9 cellular contexts compared by ENCODE assay signal in the genomic region with DNA sequence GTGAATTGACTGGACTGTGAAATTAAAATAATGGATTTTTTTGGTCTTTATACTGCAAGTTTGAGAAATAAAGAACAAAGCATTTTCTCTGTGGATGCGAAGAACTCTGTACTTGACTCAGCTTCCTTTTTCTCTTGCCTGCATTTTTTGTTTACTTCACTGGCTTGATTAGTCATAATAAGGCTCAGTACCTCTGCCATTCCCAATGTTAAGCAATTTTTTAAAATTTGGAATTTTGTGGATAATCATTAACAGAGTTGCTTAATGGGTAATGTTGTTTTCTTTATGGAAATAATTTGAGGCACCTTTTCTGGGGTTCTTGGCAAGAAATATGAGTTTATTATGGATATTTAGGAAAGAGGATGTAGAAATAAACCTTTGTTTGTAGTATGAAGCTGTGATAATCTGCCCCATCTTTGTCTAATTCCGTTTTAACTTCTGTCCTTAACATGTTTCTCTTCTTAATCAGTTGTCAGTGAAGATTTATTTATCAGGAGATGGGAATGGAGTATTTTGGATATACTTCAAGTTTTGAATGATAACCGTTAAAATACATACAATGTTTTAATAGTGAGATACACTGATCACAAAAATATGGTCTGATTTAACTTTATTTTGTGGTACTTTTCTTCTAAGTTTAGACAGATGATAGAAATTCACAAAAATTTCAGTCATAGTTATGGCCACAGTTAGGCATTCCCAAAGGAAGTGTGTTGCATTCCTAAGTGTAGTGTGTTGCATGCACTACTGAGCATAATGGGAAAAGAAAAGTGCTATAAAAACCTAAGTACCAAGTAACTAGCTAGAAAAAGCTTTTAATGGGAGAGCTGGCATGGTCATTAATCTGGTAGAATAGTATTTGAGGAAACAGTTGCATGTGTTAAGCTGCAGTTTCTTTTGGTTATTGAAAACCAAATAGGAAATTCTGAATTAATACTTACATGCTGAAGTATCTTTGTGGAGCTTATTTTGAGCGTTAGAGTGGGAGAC. TPM values are rescaled to one million over a fixed set of nuclear protein-coding genes. Genes with fewer than 3 reads are reported as not detected.
DNase-seq lines count a peak whose midpoint lies in the region; ATAC-seq, FAIRE-seq and TF ChIP-seq lines count a peak whose summit lies in the region.
"Had no signal": no experiment of that assay in that cellular context is flagged by ENCODE, and none has a peak within 500 bp of the region (broad histone marks: within the 10 kb centered on the region; RNA-seq: fewer than 3 reads in every experiment).

No MANE protein-coding gene starts in this region.

- peaks cover 15% of the 10 kb centered on the region for H3K36me3 Mint-ChIP-seq in endodermal cell (ENCODE audit: low read depth)

- H3K9me3 Mint-ChIP-seq in endodermal cell: peaks cover 2% of the 10 kb centered on the region

- H3K27me3 Mint-ChIP-seq in endodermal cell (ENCODE audit: insufficient read depth): no peaks in the 10 kb centered on the region

- H3K4me3 ChIP-seq in endodermal cell (ENCODE audit: low read length) (no peak overlapping the region), pancreas (no peak overlapping the region)

- H3K9me3 ChIP-seq in endodermal cell (ENCODE audit: control insufficient read depth, low read length): no peaks in the 10 kb centered on the region
- H3K9me3 ChIP-seq in pancreas: no peaks in the 10 kb centered on the region

- peaks cover 5% of the 10 kb centered on the region for H3K4me1 ChIP-seq in endodermal cell (ENCODE audit: control insufficient read depth, insufficient read depth, low read length)
- peaks cover 17 to 41% (median 27%) of the 10 kb centered on the region in 3 donors for H3K4me1 ChIP-seq in pancreas

- ATAC-seq in pancreas: peak in 3 of 4 donors; percentile 55 to 75 (median 63)

- no peak for FAIRE-seq in pancreas (lab: Jason Lieb, UNC)
- FAIRE-seq: endometrium had no signal

- peak overlapping the region; percentile 16 for H3K27ac Mint-ChIP-seq in endodermal cell

- H3K36me3 ChIP-seq in endodermal cell (ENCODE audit: control insufficient read depth, insufficient read depth, low read length) (peaks cover 14% of the 10 kb centered on the region), pancreas (no peaks in the 10 kb centered on the region)

- no peak overlapping the region for H3K9ac ChIP-seq in endodermal cell (ENCODE audit: extremely low read depth, low read length, poor library complexity, severe bottlenecking)

- intact Hi-C loops in pancreas (cut with DNase I): no loop called here

- DNase-seq in GM03348 (ENCODE audit: low spot score): peak; percentile 55
- peak; percentile 68 for DNase-seq in NCI-H82 treated with DMSO at 0.1 percent for 48 hours (lab: John Stamatoyannopoulos, UW; ENCODE audit: unreplicated experiment)
- DNase-seq in endodermal cell: no peak
- DNase-seq in pancreas: no peak
- DNase-seq in NCI-H2081 (lab: John Stamatoyannopoulos, UW): no peak
- DNase-seq in amygdala (lab: John Stamatoyannopoulos, UW): no peak
- no peak for DNase-seq in NCI-H2171 treated with DMSO at 0.1 percent for 48 hours (lab: John Stamatoyannopoulos, UW)
- DNase-seq: NCI-H774 had no signal

- peaks cover 24% of the 10 kb centered on the region for H3K4me1 Mint-ChIP-seq in endodermal cell

- WGBS in endodermal cell (ENCODE audit: insufficient coverage in 1 of 2, insufficient read length in 1 of 2), 2 experiments: 94% methylated on average over 3 to 4 of the region's 4 CpGs
- WGBS in pancreas, 2 donors: 26 to 27% methylated on average over 4 of the region's 4 CpGs

- no peak overlapping the region for H3K4me3 Mint-ChIP-seq in endodermal cell

- TF ChIP-seq CTCF in endodermal cell (conservative IDR thresholded peaks at IDR 0.05) (no peak), pancreas (IDR thresholded peaks at IDR 0.05) (no peak)

- H3K27ac ChIP-seq in endodermal cell (ENCODE audit: low read depth, low read length) (no peak overlapping the region), pancreas (peak overlapping the region in 1 of 4 donors; percentile 49)

- H3K27me3 ChIP-seq in endodermal cell (ENCODE audit: control insufficient read depth, insufficient read depth, low read length, poor library complexity, severe bottlenecking): no peaks in the 10 kb centered on the region
- no peaks in the 10 kb centered on the region for H3K27me3 ChIP-seq in pancreas

RNA-seq across cellular contexts. Expression of gene WNK1, which starts 27.7 kb away (rescaled TPM):
- total RNA-seq in endodermal cell (100 to 1,000 TPM; 199 to 412 TPM), pancreas (10 to 100 TPM; 36.8 to 73.9 (median 40.1) TPM)
- 111 TPM for polyA plus RNA-seq in endodermal cell (2013, experiment 1 of 2)
- polyA plus RNA-seq in endodermal cell (2013, experiment 2 of 2): 108 TPM
- polyA plus RNA-seq in pancreas: 10 to 100 TPM; 10.9 to 11.4 TPM

Comparison
In these comparisons a context has a peak if more than half of its experiments do, and no peak if none do; other contexts are left out.
1. DNase-seq: peak in GM03348 (single experiment) and NCI-H82 treated with DMSO at 0.1 percent for 48 hours (single experiment); none in endodermal cell (single experiment), pancreas (0 of 6), NCI-H2081 (0 of 2), amygdala (0 of 56) and NCI-H2171 treated with DMSO at 0.1 percent for 48 hours (single experiment).